In the genomic region with DNA sequence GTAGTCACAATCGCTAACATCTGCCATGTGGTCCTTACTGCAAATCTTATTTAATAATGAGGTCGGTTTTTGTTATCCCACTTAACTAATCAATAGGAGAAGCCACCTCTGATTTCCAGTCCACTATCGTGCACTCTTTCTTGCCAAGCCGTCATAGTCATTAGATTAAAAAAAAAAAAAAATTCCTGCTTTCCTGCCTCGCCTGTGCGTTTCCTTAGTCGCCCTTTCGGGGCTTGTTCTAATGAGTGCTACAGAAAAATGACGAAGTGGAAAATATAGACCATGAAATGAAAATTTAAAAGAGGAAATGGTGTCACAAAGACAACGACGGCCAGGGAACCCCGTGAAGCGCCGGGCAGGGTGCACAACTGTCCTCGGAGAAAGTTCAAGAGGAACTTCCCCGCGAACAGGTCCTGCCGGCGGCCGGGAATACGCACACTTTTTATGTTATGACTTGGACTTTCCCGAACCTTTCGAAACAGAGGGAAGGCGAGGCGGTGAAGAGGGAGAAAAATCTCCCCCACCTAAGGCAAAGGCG, we compare ENCODE assay signal across 8 cellular contexts. TPM values are rescaled to one million over a fixed set of nuclear protein-coding genes. Genes with fewer than 3 reads are reported as not detected.
DNase-seq lines count a peak whose midpoint lies in the region; ATAC-seq and TF ChIP-seq lines count a peak whose summit lies in the region.

No MANE protein-coding gene starts in this region.

- peaks cover 50% of the 10 kb centered on the region for H3K79me2 ChIP-seq in DND-41 (ENCODE audit: insufficient read depth, low read length)

- H3K27ac ChIP-seq in DND-41 (ENCODE audit: low read length) (peak overlapping the region; percentile 93), urinary bladder (ENCODE audit: low read depth) (peak overlapping the region; percentile 94)

- ATAC-seq in DND-41 (ENCODE audit: insufficient read depth, low read depth), result peak; percentile 48
- ATAC-seq in GM21529 (IDR thresholded peaks at IDR 0.05; ENCODE audit: unreplicated experiment), result peak; percentile 18

- peak overlapping the region; percentile 98 for H3K27ac Mint-ChIP-seq in activated CD4-positive, alpha-beta T cell treated with anti-CD3 and anti-CD28 coated beads, Interleukin-2, amount 10 ng/mL, durations not matched to agents 7 days and 5 days
- H3K27ac Mint-ChIP-seq in nephron progenitor cell, result peak overlapping the region; percentile 74

- POLR2A ChIA-PET in activated CD4-positive, alpha-beta T cell treated with anti-CD3 and anti-CD28 coated beads, Interleukin-2, amount 10 ng/mL, durations not matched to agents 7 days and 5 days (lab: Charles Lee), result interaction anchor here (1.2 kb wide), 1 partner anchor 9 kb away, joined by 7 read pairs; no protein-coding TSS in a partner anchor

- peaks cover 15% of the 10 kb centered on the region for H3K36me3 Mint-ChIP-seq in activated CD4-positive, alpha-beta T cell treated with anti-CD3 and anti-CD28 coated beads, Interleukin-2, amount 10 ng/mL, durations not matched to agents 7 days and 5 days (ENCODE audit: low read depth)
- H3K36me3 Mint-ChIP-seq in nephron progenitor cell (ENCODE audit: low read depth), result peaks cover 14% of the 10 kb centered on the region

- H4K20me1 ChIP-seq in DND-41 (ENCODE audit: insufficient read depth, low read length), result peaks cover 4% of the 10 kb centered on the region; the same call in 1 of the 2 replicates

- H3K9me3 Mint-ChIP-seq in activated CD4-positive, alpha-beta T cell treated with anti-CD3 and anti-CD28 coated beads, Interleukin-2, amount 10 ng/mL, durations not matched to agents 7 days and 5 days, result no peaks in the 10 kb centered on the region
- H3K9me3 Mint-ChIP-seq in nephron progenitor cell, result peaks cover 1% of the 10 kb centered on the region

- H3K4me1 ChIP-seq in DND-41 (ENCODE audit: insufficient read depth, low read length), result peaks cover 41% of the 10 kb centered on the region
- no peaks in the 10 kb centered on the region for H3K4me1 ChIP-seq in urinary bladder (ENCODE audit: insufficient read depth)

- WGBS in urinary bladder, result 3% methylated on average over 26 of the region's 26 CpGs

- H2AFZ ChIP-seq in DND-41 (ENCODE audit: low read depth, low read length), result peak overlapping the region; percentile 89

- H3K27me3 ChIP-seq in DND-41 (ENCODE audit: insufficient read depth, low read length, poor library complexity), result no peaks in the 10 kb centered on the region

- CTCF ChIA-PET in activated CD4-positive, alpha-beta T cell treated with anti-CD3 and anti-CD28 coated beads, Interleukin-2, amount 10 ng/mL, durations not matched to agents 7 days and 5 days (lab: Charles Lee), result interaction anchor here (0.8 to 1.2 kb wide), 3 partner anchors 9 to 118 kb away, joined by 3 to 4 read pairs (median 4); a partner anchor contains a TSS

- H3K9me3 ChIP-seq in DND-41 (ENCODE audit: insufficient read depth, low read length, severe bottlenecking), result no peaks in the 10 kb centered on the region

- H3K36me3 ChIP-seq in DND-41 (ENCODE audit: insufficient read depth, low read length) (peaks cover 13% of the 10 kb centered on the region), urinary bladder (ENCODE audit: insufficient read depth) (no peaks in the 10 kb centered on the region)

- H3K4me2 ChIP-seq in DND-41 (ENCODE audit: insufficient read depth, low read length), result peak overlapping the region; percentile 64

- no peaks in the 10 kb centered on the region for H3K27me3 Mint-ChIP-seq in activated CD4-positive, alpha-beta T cell treated with anti-CD3 and anti-CD28 coated beads, Interleukin-2, amount 10 ng/mL, durations not matched to agents 7 days and 5 days
- H3K27me3 Mint-ChIP-seq in nephron progenitor cell (ENCODE audit: low read depth, poor library complexity), result peaks cover 5% of the 10 kb centered on the region

- H3K9ac ChIP-seq in DND-41 (ENCODE audit: low read depth, low read length), result peak overlapping the region; percentile 80

- H3K4me1 Mint-ChIP-seq in activated CD4-positive, alpha-beta T cell treated with anti-CD3 and anti-CD28 coated beads, Interleukin-2, amount 10 ng/mL, durations not matched to agents 7 days and 5 days, result peaks cover 32% of the 10 kb centered on the region
- peaks cover 23% of the 10 kb centered on the region for H3K4me1 Mint-ChIP-seq in nephron progenitor cell

- DNase-seq in DND-41 (no peak), KG1 (lab: John Stamatoyannopoulos, UW) (peak; percentile 20), erythroblast (lab: John Stamatoyannopoulos, UW) (peak in 1 of 2 experiments; percentile 74), nephron progenitor cell (no peak)
- DNase-seq in activated CD4-positive, alpha-beta T cell treated with anti-CD3 and anti-CD28 coated beads, Interleukin-2, amount 10 ng/mL, durations not matched to agents 7 days and 5 days, result no peak
- DNase-seq in activated effector memory CD4-positive, alpha-beta T cell treated with Interleukin-2 at 50 U/mL for 16 hours, result no peak

- peak; percentile 31 for TF ChIP-seq POLR2A in erythroblast (IDR thresholded peaks at IDR 0.05; ENCODE audit: low read length)

- TF ChIP-seq CTCF in DND-41 (IDR thresholded peaks at IDR 0.05; ENCODE audit: borderline replicate concordance, extremely low read depth, low read length, poor library complexity, severe bottlenecking) (no peak), nephron progenitor cell (IDR thresholded peaks at IDR 0.05) (no peak)

- peak overlapping the region; percentile 100 for H3K4me3 ChIP-seq in DND-41 (ENCODE audit: low read depth in 1 of 2, low read length in 2 of 2)
- peak overlapping the region; percentile 89 for H3K4me3 ChIP-seq in urinary bladder (ENCODE audit: low read depth, low read length)

- peak overlapping the region; percentile 92 for H3K4me3 Mint-ChIP-seq in activated CD4-positive, alpha-beta T cell treated with anti-CD3 and anti-CD28 coated beads, Interleukin-2, amount 10 ng/mL, durations not matched to agents 7 days and 5 days
- peak overlapping the region; percentile 88 for H3K4me3 Mint-ChIP-seq in nephron progenitor cell

RNA-seq across cellular contexts. Expression of a gene that starts 0.3 kb away (rescaled TPM):
- 10 to 100 TPM; 50.5 to 53.4 TPM for total RNA-seq in activated CD4-positive, alpha-beta T cell treated with anti-CD3 and anti-CD28 coated beads, Interleukin-2, amount 10 ng/mL, durations not matched to agents 7 days and 5 days
- total RNA-seq in urinary bladder, result 38.0 TPM
- 39.7 TPM for polyA plus RNA-seq in urinary bladder
